11 cellular contexts compared by ENCODE assay signal in the genomic region with DNA sequence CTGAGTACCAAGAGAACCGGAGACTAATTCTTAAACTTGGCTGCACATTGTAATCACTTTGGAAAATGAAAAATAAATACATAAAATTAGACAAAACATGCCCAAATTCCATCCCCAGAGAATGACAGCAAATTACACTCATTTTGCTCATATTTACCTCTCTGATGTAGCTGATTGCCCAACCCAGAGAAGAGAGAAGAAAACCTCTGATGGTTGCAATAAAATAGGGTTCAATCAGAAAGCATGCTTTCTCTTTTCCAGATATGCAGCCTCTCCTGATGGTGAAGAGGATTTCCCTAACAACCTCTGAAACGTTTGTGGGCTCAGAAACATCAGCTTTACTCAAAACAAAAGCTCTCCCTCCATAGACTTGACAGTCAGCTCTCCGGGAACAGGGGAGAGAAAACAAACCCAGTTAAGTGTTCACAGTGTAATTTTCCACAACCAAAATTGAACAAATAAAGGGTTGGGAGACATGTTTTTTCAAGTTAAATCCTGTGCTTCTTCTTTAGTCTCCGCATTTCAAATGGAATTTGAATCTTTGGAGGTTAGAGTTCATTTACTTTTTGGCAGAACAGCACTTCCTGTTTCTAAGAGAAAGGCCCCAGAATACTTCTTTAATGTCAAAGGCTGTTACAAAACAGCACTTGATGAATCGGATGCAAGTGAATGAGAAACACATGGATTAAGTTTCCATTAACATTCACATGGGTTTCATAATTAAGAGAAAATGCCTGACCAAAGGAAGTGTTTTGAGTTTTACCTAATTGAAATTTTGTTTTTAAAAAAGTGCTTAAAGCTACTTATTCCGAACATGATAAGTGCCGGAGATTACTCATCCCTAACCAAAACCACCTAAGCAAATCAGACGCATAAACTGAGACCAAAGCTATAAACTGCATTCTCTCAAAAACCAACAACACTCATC.
A peak's percentile ranks its signal among the peaks of the same experiment; 100 is the strongest.
DNase-seq lines count a peak whose midpoint lies in the region; ATAC-seq and TF ChIP-seq lines count a peak whose summit lies in the region.
"Had no signal": no experiment of that assay in that cellular context is flagged by ENCODE, and none has a peak within 500 bp of the region (broad histone marks: within the 10 kb centered on the region; RNA-seq: fewer than 3 reads in every experiment).

No MANE protein-coding gene starts in this region.

- H3K4me1 ChIP-seq in left ventricle myocardium inferior (peaks cover 4% of the 10 kb centered on the region), right atrium auricular region (peaks cover 0 to 7% of the 10 kb centered on the region in 2 donors)

- DNase-seq in left ventricle myocardium inferior (no peak), right atrium auricular region (ENCODE audit: low spot score) (no peak), dedifferentiated amniotic fluid mesenchymal stem cell (ENCODE audit: extremely low spot score) (peak; percentile 58), foreskin melanocyte (no peak), WERI-Rb-1 (no peak)
- DNase-seq in activated T-cell treated with anti-CD3 and anti-CD28 coated beads, Interleukin-2, amount 50 U/mL, for 72 hours: no peak
- no peak for DNase-seq in activated naive CD4-positive, alpha-beta T cell (lab: John Stamatoyannopoulos, UW)
- DNase-seq: activated effector memory CD4-positive, alpha-beta T cell treated with Interleukin-2 at 50 U/mL for 16 hours; NCI-H446 had no signal

- H3K27me3 ChIP-seq in left ventricle myocardium inferior (ENCODE audit: low read depth) (no peaks in the 10 kb centered on the region), right atrium auricular region (no peaks in the 10 kb centered on the region), WERI-Rb-1 (ENCODE audit: insufficient read depth, low read depth, severe bottlenecking) (peaks cover 55% of the 10 kb centered on the region)

- H3K9me3 ChIP-seq in left ventricle myocardium inferior (replicated peaks) (no peaks in the 10 kb centered on the region), right atrium auricular region (no peaks in the 10 kb centered on the region), WERI-Rb-1 (ENCODE audit: severe bottlenecking) (no peaks in the 10 kb centered on the region)

- H3K27ac Mint-ChIP-seq in nephron: peak overlapping the region; percentile 99
- H3K27ac Mint-ChIP-seq in activated T-cell treated with anti-CD3 and anti-CD28 coated beads, Interleukin-2, amount 50 U/mL, for 72 hours: no peak overlapping the region
- H3K27ac Mint-ChIP-seq: B cell had no signal

- H3K36me3 ChIP-seq in left ventricle myocardium inferior (no peaks in the 10 kb centered on the region), right atrium auricular region (no peaks in the 10 kb centered on the region), WERI-Rb-1 (no peaks in the 10 kb centered on the region)

- H3K4me3 ChIP-seq in left ventricle myocardium inferior (no peak overlapping the region), right atrium auricular region (no peak overlapping the region), WERI-Rb-1 (ENCODE audit: low read depth, low read length) (no peak overlapping the region)

- no peaks in the 10 kb centered on the region for H3K9me3 Mint-ChIP-seq in nephron
- H3K9me3 Mint-ChIP-seq in activated T-cell treated with anti-CD3 and anti-CD28 coated beads, Interleukin-2, amount 50 U/mL, for 72 hours: peaks cover 2 to 8% of the 10 kb centered on the region in 2 donors

- H3K36me3 Mint-ChIP-seq in nephron (ENCODE audit: low read depth): no peaks in the 10 kb centered on the region
- H3K36me3 Mint-ChIP-seq in activated T-cell treated with anti-CD3 and anti-CD28 coated beads, Interleukin-2, amount 50 U/mL, for 72 hours (ENCODE audit: insufficient read depth in 2 of 2): no peaks in the 10 kb centered on the region

- H3K4me1 Mint-ChIP-seq in nephron: peaks cover 32% of the 10 kb centered on the region
- no peaks in the 10 kb centered on the region for H3K4me1 Mint-ChIP-seq in activated T-cell treated with anti-CD3 and anti-CD28 coated beads, Interleukin-2, amount 50 U/mL, for 72 hours (ENCODE audit: low read depth)
- H3K4me1 Mint-ChIP-seq: B cell had no signal

- no peaks in the 10 kb centered on the region for H3K27me3 Mint-ChIP-seq in nephron (ENCODE audit: low read depth)
- H3K27me3 Mint-ChIP-seq in activated T-cell treated with anti-CD3 and anti-CD28 coated beads, Interleukin-2, amount 50 U/mL, for 72 hours (ENCODE audit: low read depth): no peaks in the 10 kb centered on the region
- H3K27me3 Mint-ChIP-seq: B cell had no signal

- intact Hi-C loops in left ventricle myocardium inferior (cut with micrococcal nuclease): no loop called here

- H3K27ac ChIP-seq in left ventricle myocardium inferior (replicated peaks): peak overlapping the region; percentile 55
- H3K27ac ChIP-seq in right atrium auricular region: peak overlapping the region in 1 of 2 donors; percentile 33
- no peak overlapping the region for H3K27ac ChIP-seq in WERI-Rb-1

- ATAC-seq in activated T-cell treated with anti-CD3 and anti-CD28 coated beads, Interleukin-2, amount 50 U/mL, for 72 hours (replicated peaks in 1 of 2): no peak

- TF ChIP-seq CTCF in left ventricle myocardium inferior (IDR thresholded peaks at IDR 0.05; ENCODE audit: borderline replicate concordance): no peak
- no peak for TF ChIP-seq CTCF in right atrium auricular region (IDR thresholded peaks at IDR 0.05)
- no peak for TF ChIP-seq CTCF in nephron (IDR thresholded peaks at IDR 0.05; ENCODE audit: unreplicated experiment in 3 of 3)
- TF ChIP-seq CTCF in WERI-Rb-1 (IDR thresholded peaks at IDR 0.05; ENCODE audit: low read depth, low read length): no peak

- peak overlapping the region; percentile 15 to 47 (median 39) for H3K4me3 Mint-ChIP-seq in nephron
- no peak overlapping the region for H3K4me3 Mint-ChIP-seq in activated T-cell treated with anti-CD3 and anti-CD28 coated beads, Interleukin-2, amount 50 U/mL, for 72 hours
- H3K4me3 Mint-ChIP-seq: B cell had no signal

Comparison
In these comparisons a context has a peak if more than half of its experiments do, and no peak if none do; other contexts are left out.
1. H3K4me3 Mint-ChIP-seq: peak in nephron (3 of 3); none in activated T-cell treated with anti-CD3 and anti-CD28 coated beads, Interleukin-2, amount 50 U/mL, for 72 hours (0 of 2).